Comparison of ENCODE assay signal across 14 cellular contexts in genomic region chr5:158284242-158284641, GRCh38.
A peak's percentile ranks its signal among the peaks of the same experiment; 100 is the strongest.
DNase-seq lines count a peak whose midpoint lies in the region; TF ChIP-seq lines count a peak whose summit lies in the region.
"Had no signal": no experiment of that assay in that cellular context is flagged by ENCODE, and none has a peak within 500 bp of the region (broad histone marks: within the 10 kb centered on the region; RNA-seq: fewer than 3 reads in every experiment).

No MANE protein-coding gene starts in this region.

- no peak overlapping the region for H4K91ac ChIP-seq in H9 (ENCODE audit: insufficient read length, low read depth, low read length)

- no peak overlapping the region for H2BK5ac ChIP-seq in H9 (ENCODE audit: insufficient read length, low read length)
- H2BK5ac ChIP-seq in mesendoderm (ENCODE audit: low read length), result no peak overlapping the region

- WGBS in H9 (ENCODE audit: extremely low coverage, insufficient read length, low lambda C conversion rate), result no CpG with 5 or more reads among the region's 2 CpGs
- WGBS in mesendoderm (ENCODE audit: extremely low coverage, insufficient coverage, low lambda C conversion rate), result no CpG with 5 or more reads among the region's 2 CpGs

- H3K4me1 ChIP-seq in BLaER1 treated with 17β-estradiol and CSF1 and Interleukin-3, amounts not matched to agents 10 nM and 100 nM, result peaks cover 0 to 80% (median 46%) of the 10 kb centered on the region in 10 experiments; a peak in 15 of 20 replicates
- H3K4me1 ChIP-seq in H9 (ENCODE audit: insufficient read depth, low read length) (no peaks in the 10 kb centered on the region), mesendoderm (ENCODE audit: control insufficient read depth, low read depth, low read length) (no peaks in the 10 kb centered on the region)
- H3K4me1 ChIP-seq: A549 had no signal

- H2BK120ac ChIP-seq in H9 (ENCODE audit: low read depth, low read length, poor library complexity, severe bottlenecking) (no peak overlapping the region), mesendoderm (ENCODE audit: low read depth, low read length) (no peak overlapping the region)

- intact Hi-C loops in posterior vena cava (cut with DNase I), result no loop called here

- no peak overlapping the region for H2BK12ac ChIP-seq in H9 (ENCODE audit: insufficient read length, low read depth, low read length)

- peaks cover 0 to 61% (median 40%) of the 10 kb centered on the region in 11 experiments; a peak in 16 of 22 replicates for H3K36me3 ChIP-seq in BLaER1 treated with 17β-estradiol and CSF1 and Interleukin-3, amounts not matched to agents 10 nM and 100 nM
- H3K36me3 ChIP-seq in mesendoderm (ENCODE audit: control insufficient read depth, insufficient read depth, low read length), result no peaks in the 10 kb centered on the region

- no peaks in the 10 kb centered on the region for H3K27me3 ChIP-seq in BLaER1 treated with 17β-estradiol and CSF1 and Interleukin-3, amounts not matched to agents 10 nM and 100 nM
- H3K27me3 ChIP-seq in H9 (ENCODE audit: insufficient read depth, low read length) (no peaks in the 10 kb centered on the region), mesendoderm (ENCODE audit: insufficient read depth, low read length, poor library complexity) (no peaks in the 10 kb centered on the region)

- no peak for DNase-seq in H9
- DNase-seq in chondrocyte (ENCODE audit: low spot score), result no peak
- DNase-seq in mesendoderm, result peak; percentile 1
- DNase-seq in NK-92 (lab: John Stamatoyannopoulos, UW; ENCODE audit: unreplicated experiment), result no peak
- no peak for DNase-seq in A172 (ENCODE audit: low spot score)
- no peak for DNase-seq in middle frontal gyrus (ENCODE audit: extremely low spot score, low spot score)
- DNase-seq in posterior vena cava (ENCODE audit: low spot score), result no peak
- DNase-seq: CD4-positive, CD25-positive, alpha-beta regulatory T cell; DND-41; GF-D8 had no signal

- H3K9me3 Mint-ChIP-seq in H9, result no peaks in the 10 kb centered on the region; a peak in 1 of 5 replicates
- peaks cover 6% of the 10 kb centered on the region for H3K9me3 Mint-ChIP-seq in chondrocyte (ENCODE audit: low read depth)

- H3K4ac ChIP-seq in H9 (ENCODE audit: low read depth, low read length) (no peak overlapping the region), mesendoderm (ENCODE audit: low read depth, low read length) (no peak overlapping the region)

- no peak overlapping the region for H2BK15ac ChIP-seq in H9 (ENCODE audit: low read depth, low read length)
- no peak overlapping the region for H2BK15ac ChIP-seq in mesendoderm (replicated peaks; ENCODE audit: low read depth)

- H3K4me3 Mint-ChIP-seq in H9 (no peak overlapping the region), chondrocyte (ENCODE audit: unreplicated experiment) (no peak overlapping the region)
- H3K4me3 Mint-ChIP-seq: CD4-positive, CD25-positive, alpha-beta regulatory T cell had no signal

- H3K4me1 Mint-ChIP-seq in H9, result 0 out of 4 replicates have a peak, but pooled peaks cover 0 to 2% of the 10 kb centered on the region in 2 experiments
- H3K4me1 Mint-ChIP-seq in chondrocyte (ENCODE audit: low read depth), result peaks cover 47% of the 10 kb centered on the region
- H3K4me1 Mint-ChIP-seq: CD4-positive, CD25-positive, alpha-beta regulatory T cell had no signal

- no peak overlapping the region for H3T11ph ChIP-seq in H9 (ENCODE audit: low read length)

- H3K27ac ChIP-seq in BLaER1 treated with 17β-estradiol and CSF1 and Interleukin-3, amounts not matched to agents 10 nM and 100 nM, result 0 out of 22 replicates have a peak overlapping the region, but pooled peaks of 1 of the 11 experiments have one; percentile 41
- H3K27ac ChIP-seq in H9 (ENCODE audit: insufficient read length, low read depth, low read length) (no peak overlapping the region), mesendoderm (ENCODE audit: low read depth, low read length) (no peak overlapping the region)
- H3K27ac ChIP-seq: A549, KMS-11 had no signal

- H3K9me3 ChIP-seq in BLaER1 treated with 17β-estradiol and CSF1 and Interleukin-3, amounts not matched to agents 10 nM and 100 nM (replicated peaks in 1 of 11), result peaks cover 30 to 59% (median 50%) of the 10 kb centered on the region in 11 experiments
- H3K9me3 ChIP-seq in H9 (ENCODE audit: control insufficient read depth, low read depth, low read length), result no peaks in the 10 kb centered on the region
- H3K9me3 ChIP-seq: A549 had no signal

- H3K56ac ChIP-seq in H9 (ENCODE audit: insufficient read length, low read depth, low read length) (no peak overlapping the region), mesendoderm (ENCODE audit: low read length) (no peak overlapping the region)

- H4K8ac ChIP-seq in H9 (replicated peaks; ENCODE audit: insufficient read length, low read depth, low read length) (no peak overlapping the region), mesendoderm (ENCODE audit: low read depth, low read length) (no peak overlapping the region)

- no peaks in the 10 kb centered on the region for H3K23me2 ChIP-seq in H9 (ENCODE audit: insufficient read length, low read depth, low read length, poor library complexity, severe bottlenecking)

- H3K79me2 ChIP-seq in H9 (ENCODE audit: insufficient read depth, low read length) (no peaks in the 10 kb centered on the region), mesendoderm (ENCODE audit: control insufficient read depth, insufficient read depth, low read length) (no peaks in the 10 kb centered on the region)

- H4K20me1 ChIP-seq in BLaER1 treated with 17β-estradiol and CSF1 and Interleukin-3, amounts not matched to agents 10 nM and 100 nM, result no peaks in the 10 kb centered on the region
- H4K20me1 ChIP-seq in H9 (ENCODE audit: control insufficient read depth, insufficient read depth, insufficient read length), result no peaks in the 10 kb centered on the region

- H3K79me1 ChIP-seq in H9 (ENCODE audit: insufficient read depth, low read depth, low read length, poor library complexity, severe bottlenecking), result no peaks in the 10 kb centered on the region
- no peaks in the 10 kb centered on the region for H3K79me1 ChIP-seq in mesendoderm (ENCODE audit: low read length)

- peak; percentile 35; the same call in 1 of the 3 replicates for TF ChIP-seq CTCF in H9 (conservative IDR thresholded peaks at IDR 0.05)
- peak; percentile 22 for TF ChIP-seq CTCF in chondrocyte (IDR thresholded peaks at IDR 0.05)

- no peak overlapping the region for H3K23ac ChIP-seq in H9 (ENCODE audit: insufficient read length, low read depth, low read length)
- no peak overlapping the region for H3K23ac ChIP-seq in mesendoderm (ENCODE audit: low read length)

- no peak overlapping the region for H2BK20ac ChIP-seq in H9 (ENCODE audit: low read depth, low read length, poor library complexity, severe bottlenecking)

- no peak overlapping the region for H3K27ac Mint-ChIP-seq in H9
- no peak overlapping the region for H3K27ac Mint-ChIP-seq in chondrocyte (ENCODE audit: unreplicated experiment)
- H3K27ac Mint-ChIP-seq: CD4-positive, CD25-positive, alpha-beta regulatory T cell had no signal

- H3K36me3 Mint-ChIP-seq in H9 (ENCODE audit: insufficient read depth in 1 of 3, low read depth in 3 of 3) (no peaks in the 10 kb centered on the region), chondrocyte (ENCODE audit: low read depth) (peaks cover 2% of the 10 kb centered on the region)
- H3K36me3 Mint-ChIP-seq: CD4-positive, CD25-positive, alpha-beta regulatory T cell had no signal

- no peak overlapping the region for H3K9ac ChIP-seq in BLaER1 treated with 17β-estradiol and CSF1 and Interleukin-3, amounts not matched to agents 10 nM and 100 nM
- H3K9ac ChIP-seq in H9 (ENCODE audit: extremely low read depth, insufficient read length, low read length), result no peak overlapping the region
- H3K9ac ChIP-seq in mesendoderm (ENCODE audit: low read length), result no peak overlapping the region
- H3K9ac ChIP-seq: KMS-11 had no signal

- H3K27me3 Mint-ChIP-seq in H9 (ENCODE audit: low read depth) (no peaks in the 10 kb centered on the region), chondrocyte (ENCODE audit: low read depth) (no peaks in the 10 kb centered on the region)
- H3K27me3 Mint-ChIP-seq: CD4-positive, CD25-positive, alpha-beta regulatory T cell had no signal

- H3K4me3 ChIP-seq in BLaER1 treated with 17β-estradiol and CSF1 and Interleukin-3, amounts not matched to agents 10 nM and 100 nM, result no peak overlapping the region
- no peak overlapping the region for H3K4me3 ChIP-seq in mesendoderm (ENCODE audit: low read length)
- H3K4me3 ChIP-seq: A549, GM12878 had no signal

- no peak overlapping the region for H2AFZ ChIP-seq in H9 (ENCODE audit: low read length)

- H4K5ac ChIP-seq in H9 (ENCODE audit: insufficient read length, low read depth, low read length) (no peak overlapping the region), mesendoderm (ENCODE audit: low read length) (no peak overlapping the region)

- no peak overlapping the region for H3K18ac ChIP-seq in H9 (ENCODE audit: insufficient read length, low read depth, low read length)
- no peak overlapping the region for H3K18ac ChIP-seq in mesendoderm (ENCODE audit: low read length)

- H2AK5ac ChIP-seq in H9 (ENCODE audit: insufficient read length, low read length) (no peak overlapping the region), mesendoderm (ENCODE audit: low read length) (no peak overlapping the region)

- peak overlapping the region in 7 of 11 experiments; percentile 38 to 83 (median 67); a peak in 11 of 22 replicates for H3K4me2 ChIP-seq in BLaER1 treated with 17β-estradiol and CSF1 and Interleukin-3, amounts not matched to agents 10 nM and 100 nM
- H3K4me2 ChIP-seq in H9 (ENCODE audit: insufficient read depth, insufficient read length, low read length) (no peak overlapping the region), mesendoderm (ENCODE audit: low read length) (no peak overlapping the region)
- H3K4me2 ChIP-seq: A549, KMS-11 had no signal

- no peak overlapping the region for H3K14ac ChIP-seq in H9 (ENCODE audit: insufficient read depth, low read length)

Comparison
In these comparisons a context has a peak if more than half of its experiments do, and no peak if none do; other contexts are left out.
1. H3K4me2 ChIP-seq: peak in BLaER1 treated with 17β-estradiol and CSF1 and Interleukin-3, amounts not matched to agents 10 nM and 100 nM (7 of 11); none in H9 (single experiment) and mesendoderm (single experiment).